Comparison of ENCODE assay signal across 8 cellular contexts in the genomic region with DNA sequence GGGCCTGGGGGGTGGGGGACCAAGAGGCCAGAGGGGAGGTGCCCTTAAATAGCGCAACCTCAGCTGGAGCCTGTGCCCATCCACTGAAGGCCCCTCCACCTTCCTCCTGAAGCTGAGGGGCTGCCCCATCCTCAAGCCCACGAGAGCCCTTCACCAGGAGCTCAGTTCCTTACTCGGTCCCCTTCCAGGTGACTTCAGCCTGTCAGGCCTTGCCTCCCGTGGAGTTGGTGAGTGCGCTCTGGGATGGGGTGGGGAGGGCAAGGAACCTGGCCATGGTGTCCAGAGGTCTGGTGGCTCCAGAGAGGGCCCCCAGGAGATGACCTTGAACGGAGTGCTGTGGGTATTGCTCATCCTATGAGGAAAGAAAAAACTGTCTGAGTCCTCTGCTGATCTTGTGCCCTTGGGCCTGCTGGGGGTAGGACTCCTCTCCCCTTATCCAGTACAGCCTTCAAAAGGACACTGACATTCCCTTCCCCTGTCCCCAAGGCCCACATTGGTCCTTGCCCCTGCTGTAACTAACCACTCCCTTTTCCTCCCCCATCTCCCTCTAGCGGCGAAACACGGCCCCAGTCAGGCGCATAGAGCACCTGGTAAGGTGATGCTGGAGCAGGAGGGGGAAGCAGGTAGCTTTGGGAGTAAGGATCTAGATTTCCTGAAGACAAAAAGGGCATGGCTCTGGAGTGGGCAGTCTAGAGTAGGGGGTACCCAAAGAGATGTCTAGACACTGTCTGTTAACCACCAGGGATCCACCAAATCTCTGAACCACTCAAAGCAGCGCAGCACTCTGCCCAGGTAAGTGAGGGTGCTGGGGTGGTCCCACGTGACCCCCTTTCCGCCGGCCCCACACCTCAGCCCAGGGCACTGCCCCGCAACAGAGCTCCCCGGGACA. TPM values are rescaled to one million over a fixed set of nuclear protein-coding genes. Genes with fewer than 3 reads are reported as not detected.
DNase-seq lines count a peak whose midpoint lies in the region; ATAC-seq and TF ChIP-seq lines count a peak whose summit lies in the region.

No MANE protein-coding gene starts in this region.

- no peak overlapping the region for H3K18ac ChIP-seq in trophoblast cell (ENCODE audit: low read length)

- no peak overlapping the region for H2AK5ac ChIP-seq in trophoblast cell (ENCODE audit: low read length)

- H3K9ac ChIP-seq in trophoblast cell (ENCODE audit: low read length) = no peak overlapping the region

- H4K12ac ChIP-seq in trophoblast cell (ENCODE audit: low read depth, low read length) = no peak overlapping the region

- ATAC-seq in HG02571 (IDR thresholded peaks at IDR 0.05; ENCODE audit: unreplicated experiment) (peak; percentile 4), heart left ventricle (peak in 3 of 4 donors; percentile 1 to 19 (median 17)), HG03439 (IDR thresholded peaks at IDR 0.05; ENCODE audit: unreplicated experiment) (no peak), GM18868 (IDR thresholded peaks at IDR 0.05; ENCODE audit: unreplicated experiment) (no peak)
- ATAC-seq in activated naive CD8-positive, alpha-beta T cell treated with anti-CD3 and anti-CD28 coated beads, Interleukin-2, amount 10 ng/mL, durations not matched to agents 7 days and 5 days (ENCODE audit: low read depth) = peak; percentile 14

- 35 to 38% (median 37%) methylated on average over 14 to 16 of the region's 16 CpGs for WGBS in heart left ventricle, 4 donors
- WGBS in trophoblast cell (ENCODE audit: extremely low coverage, insufficient coverage, insufficient read length) = no CpG with 5 or more reads among the region's 16 CpGs

- H3K36me3 ChIP-seq in heart left ventricle (peaks cover 0 to 57% (median 39%) of the 10 kb centered on the region in 9 donors), trophoblast cell (ENCODE audit: control insufficient read depth in 1 of 2, insufficient read depth in 2 of 2, low read length in 2 of 2) (no peaks in the 10 kb centered on the region)

- no peaks in the 10 kb centered on the region for H3K36me3 Mint-ChIP-seq in activated naive CD8-positive, alpha-beta T cell treated with anti-CD3 and anti-CD28 coated beads, Interleukin-2, amount 10 ng/mL, durations not matched to agents 7 days and 5 days

- H3K4me3 ChIP-seq in heart left ventricle = peak overlapping the region; percentile 5 to 81 (median 72)
- peak overlapping the region; percentile 80 for H3K4me3 ChIP-seq in trophoblast cell (ENCODE audit: low read depth, low read length)

- POLR2A ChIA-PET in activated naive CD8-positive, alpha-beta T cell treated with anti-CD3 and anti-CD28 coated beads, Interleukin-2, amount 10 ng/mL, durations not matched to agents 7 days and 5 days (lab: Charles Lee) = interaction anchor here (0.6 to 3.5 kb wide), 9 partner anchors 9 to 246 kb away, joined by 3 to 17 read pairs (median 3); partner anchors contain the start of genes EIF4B, MYG1 and SPRYD3

- peaks cover 10% of the 10 kb centered on the region for H3K79me1 ChIP-seq in trophoblast cell (ENCODE audit: low read length)

- H2AFZ ChIP-seq in trophoblast cell (ENCODE audit: insufficient read depth, low read length, poor library complexity) = peak overlapping the region; percentile 26

- H3K4me1 ChIP-seq in heart left ventricle (peaks cover 7 to 84% (median 58%) of the 10 kb centered on the region in 12 donors), trophoblast cell (ENCODE audit: control insufficient read depth in 1 of 2, insufficient read depth in 2 of 2, low read length in 2 of 2) (peaks cover 39 to 44% of the 10 kb centered on the region in 2 experiments)

- peak overlapping the region; percentile 96 to 100 (median 98) for H3K27ac ChIP-seq in heart left ventricle
- H3K27ac ChIP-seq in trophoblast cell (ENCODE audit: low read depth, low read length) = peak overlapping the region; percentile 66

- H4K91ac ChIP-seq in trophoblast cell (ENCODE audit: low read depth, low read length) = no peak overlapping the region

- no peak overlapping the region for H2BK5ac ChIP-seq in trophoblast cell (ENCODE audit: low read depth, low read length, poor library complexity)

- no peak overlapping the region for H2BK120ac ChIP-seq in trophoblast cell (ENCODE audit: insufficient read depth, low read length, poor library complexity)

- TF ChIP-seq CTCF in heart left ventricle (IDR thresholded peaks at IDR 0.05) = peak; percentile 46 to 74 (median 60)

- H4K8ac ChIP-seq in trophoblast cell (ENCODE audit: low read depth, low read length) = no peak overlapping the region

- H3K4me3 Mint-ChIP-seq in activated naive CD8-positive, alpha-beta T cell treated with anti-CD3 and anti-CD28 coated beads, Interleukin-2, amount 10 ng/mL, durations not matched to agents 7 days and 5 days = peak overlapping the region; percentile 91

- no peak overlapping the region for H3K23ac ChIP-seq in trophoblast cell (ENCODE audit: low read length)

- no peaks in the 10 kb centered on the region for H3K79me2 ChIP-seq in trophoblast cell (ENCODE audit: control insufficient read depth, insufficient read depth, low read length, poor library complexity)

- intact Hi-C loops in heart left ventricle (cut with DNase I) = loop anchor here in 1 of 10 donors (5.0 kb wide), 1 partner anchor 44 kb away; the partner anchor contains the start of gene IGFBP6

- no peaks in the 10 kb centered on the region for H3K9me3 Mint-ChIP-seq in activated naive CD8-positive, alpha-beta T cell treated with anti-CD3 and anti-CD28 coated beads, Interleukin-2, amount 10 ng/mL, durations not matched to agents 7 days and 5 days

- peak overlapping the region; percentile 88 for H3K27ac Mint-ChIP-seq in activated naive CD8-positive, alpha-beta T cell treated with anti-CD3 and anti-CD28 coated beads, Interleukin-2, amount 10 ng/mL, durations not matched to agents 7 days and 5 days

- no peak overlapping the region for H3K14ac ChIP-seq in trophoblast cell (ENCODE audit: low read length)

- H3K27me3 ChIP-seq in heart left ventricle (no peaks in the 10 kb centered on the region), trophoblast cell (ENCODE audit: insufficient read depth, low read length) (no peaks in the 10 kb centered on the region)

- peaks cover 14% of the 10 kb centered on the region for H3K4me1 Mint-ChIP-seq in activated naive CD8-positive, alpha-beta T cell treated with anti-CD3 and anti-CD28 coated beads, Interleukin-2, amount 10 ng/mL, durations not matched to agents 7 days and 5 days

- H3K9me3 ChIP-seq in heart left ventricle = no peaks in the 10 kb centered on the region
- no peaks in the 10 kb centered on the region for H3K9me3 ChIP-seq in trophoblast cell (ENCODE audit: insufficient read depth, low read depth, low read length)

- no peak for TF ChIP-seq POLR2A in heart left ventricle (IDR thresholded peaks at IDR 0.05)

- peak overlapping the region; percentile 47 for H2BK12ac ChIP-seq in trophoblast cell (ENCODE audit: low read length)

- peak; percentile 76 for DNase-seq in Ammon's horn (ENCODE audit: low spot score)
- peak; percentile 87 for DNase-seq in RPMI8226
- DNase-seq in activated naive CD8-positive, alpha-beta T cell treated with anti-CD3 and anti-CD28 coated beads, Interleukin-2, amount 10 ng/mL, durations not matched to agents 7 days and 5 days = peak; percentile 57
- peak in 3 of 5 donors; percentile 68 to 76 (median 71) for DNase-seq in heart left ventricle
- peak; percentile 75 to 90 for DNase-seq in trophoblast cell

- peaks cover 4% of the 10 kb centered on the region for H3K27me3 Mint-ChIP-seq in activated naive CD8-positive, alpha-beta T cell treated with anti-CD3 and anti-CD28 coated beads, Interleukin-2, amount 10 ng/mL, durations not matched to agents 7 days and 5 days

- peak overlapping the region; percentile 70 for H3K4me2 ChIP-seq in trophoblast cell (ENCODE audit: low read length)

- H3K4ac ChIP-seq in trophoblast cell (ENCODE audit: low read depth, low read length) = no peak overlapping the region

RNA-seq across cellular contexts. Expression of gene TNS2, which starts 3.6 kb away (rescaled TPM):
- 1 to 10 TPM; 1.9 to 3.0 TPM for total RNA-seq in activated naive CD8-positive, alpha-beta T cell treated with anti-CD3 and anti-CD28 coated beads, Interleukin-2, amount 10 ng/mL, durations not matched to agents 7 days and 5 days
- 100 to 1,000 TPM in 3 of 9 donors, 10 to 100 TPM in 6; 56.0 to 193 (median 88.4) TPM for total RNA-seq in heart left ventricle
- polyA plus RNA-seq in heart left ventricle = 100 to 1,000 TPM in 1 of 2 donors, 10 to 100 TPM in 1; 58.7 to 133 TPM
- 2.8 and 5.7 TPM in 2 replicates for polyA plus RNA-seq in trophoblast cell (2013)

RNA-seq across cellular contexts. Expression of gene SPRYD3, which starts 25.7 kb away (rescaled TPM):
- 10 to 100 TPM; 34.4 to 37.8 TPM for total RNA-seq in activated naive CD8-positive, alpha-beta T cell treated with anti-CD3 and anti-CD28 coated beads, Interleukin-2, amount 10 ng/mL, durations not matched to agents 7 days and 5 days
- 10 to 100 TPM; 42.9 to 72.6 (median 48.5) TPM for total RNA-seq in heart left ventricle
- 10 to 100 TPM; 26.0 to 94.7 TPM for polyA plus RNA-seq in heart left ventricle
- polyA plus RNA-seq in trophoblast cell (2013) = 7.1 and 7.5 TPM in 2 replicates

RNA-seq across cellular contexts. Expression of gene IGFBP6, which starts 44.0 kb away (rescaled TPM):
- total RNA-seq in activated naive CD8-positive, alpha-beta T cell treated with anti-CD3 and anti-CD28 coated beads, Interleukin-2, amount 10 ng/mL, durations not matched to agents 7 days and 5 days = 1 to 10 TPM; 2.0 to 2.3 TPM
- total RNA-seq in heart left ventricle = 100 to 1,000 TPM in 3 of 9 donors, 10 to 100 TPM in 6; 18.3 to 132 (median 42.6) TPM
- polyA plus RNA-seq in heart left ventricle = 10 to 100 TPM; 28.8 to 81.6 TPM
- polyA plus RNA-seq in trophoblast cell (2013) = 0.07 and 0.12 TPM in 2 replicates

RNA-seq across cellular contexts. Expression of gene EIF4B, which starts 47.2 kb away (rescaled TPM):
- total RNA-seq in activated naive CD8-positive, alpha-beta T cell treated with anti-CD3 and anti-CD28 coated beads, Interleukin-2, amount 10 ng/mL, durations not matched to agents 7 days and 5 days = 100 to 1,000 TPM; 439 to 448 TPM
- 100 to 1,000 TPM; 307 to 481 (median 348) TPM for total RNA-seq in heart left ventricle
- 100 to 1,000 TPM in 1 of 2 donors, 10 to 100 TPM in 1; 52.0 to 172 TPM for polyA plus RNA-seq in heart left ventricle
- 342 and 356 TPM in 2 replicates for polyA plus RNA-seq in trophoblast cell (2013)

RNA-seq across cellular contexts. Expression of gene SOAT2, which starts 49.8 kb away (rescaled TPM):
- total RNA-seq in activated naive CD8-positive, alpha-beta T cell treated with anti-CD3 and anti-CD28 coated beads, Interleukin-2, amount 10 ng/mL, durations not matched to agents 7 days and 5 days = 10 to 100 TPM in 1 of 2 experiments, 1 to 10 TPM in 1; 9.8 to 10.4 TPM
- total RNA-seq in heart left ventricle = under 1 TPM in 2 of 9 donors, not detected in 7; 0.20 to 0.27 TPM
- not detected for polyA plus RNA-seq in heart left ventricle
- not detected in 2 replicates for polyA plus RNA-seq in trophoblast cell (2013)

Comparison
In these comparisons a context has a peak if more than half of its experiments do, and no peak if none do; other contexts are left out.
1. ATAC-seq: peak in HG02571 (single experiment), activated naive CD8-positive, alpha-beta T cell treated with anti-CD3 and anti-CD28 coated beads, Interleukin-2, amount 10 ng/mL, durations not matched to agents 7 days and 5 days (single experiment) and heart left ventricle (3 of 4); none in HG03439 (single experiment) and GM18868 (single experiment).
2. RNA of gene TNS2, which starts 3.6 kb away (total RNA-seq): 56.0 to 193 TPM in heart left ventricle; 1.9 to 3.0 TPM in activated naive CD8-positive, alpha-beta T cell treated with anti-CD3 and anti-CD28 coated beads, Interleukin-2, amount 10 ng/mL, durations not matched to agents 7 days and 5 days; every median in the first group is over 10 times any median in the second.
3. RNA of gene IGFBP6, which starts 44.0 kb away (total RNA-seq): 18.3 to 132 TPM in heart left ventricle; 2.0 to 2.3 TPM in activated naive CD8-positive, alpha-beta T cell treated with anti-CD3 and anti-CD28 coated beads, Interleukin-2, amount 10 ng/mL, durations not matched to agents 7 days and 5 days; every median in the first group is over 4 times any median in the second.
4. Peak in every context shown above with its lines, with median percentiles within 50 percentile points of each other: DNase-seq.